In genomic region chr10:126060232-126060935, GRCh38 we compare ENCODE assay signal across 15 cellular contexts.
A peak's percentile ranks its signal among the peaks of the same experiment; 100 is the strongest.
DNase-seq lines count a peak whose midpoint lies in the region; ATAC-seq and TF ChIP-seq lines count a peak whose summit lies in the region.
"Had no signal": no experiment of that assay in that cellular context is flagged by ENCODE, and none has a peak within 500 bp of the region (broad histone marks: within the 10 kb centered on the region; RNA-seq: fewer than 3 reads in every experiment).

No MANE protein-coding gene starts in this region.

- H3K36me3 ChIP-seq in Panc1 (ENCODE audit: control insufficient read depth, insufficient read depth, low read length), result no peaks in the 10 kb centered on the region
- peaks cover 2% of the 10 kb centered on the region for H3K36me3 ChIP-seq in fibroblast of lung (ENCODE audit: control insufficient read depth, insufficient read depth, low read length)
- no peaks in the 10 kb centered on the region for H3K36me3 ChIP-seq in neural progenitor cell
- H3K36me3 ChIP-seq: sigmoid colon had no signal

- H3K4me2 ChIP-seq in fibroblast of lung (ENCODE audit: extremely low read depth, insufficient read depth, low read length), result peak overlapping the region; percentile 48
- no peak overlapping the region for H3K4me2 ChIP-seq in neural progenitor cell

- BruUV-seq in Panc1 (replicated peaks; lab: Mats Ljungman, UMichigan), result no TSS peak

- TF ChIP-seq CTCF in AG04449 (IDR thresholded peaks at IDR 0.05; ENCODE audit: insufficient read depth, low read length, missing control alignments) (no peak), Panc1 (IDR thresholded peaks at IDR 0.05) (no peak), fibroblast of lung (conservative IDR thresholded peaks at IDR 0.05 in 1 of 2, IDR thresholded peaks at IDR 0.05 in 1 of 2; ENCODE audit: low read depth in 1 of 2, low read length in 2 of 2) (no peak), neural progenitor cell (IDR thresholded peaks at IDR 0.05) (no peak)

- peaks cover 10% of the 10 kb centered on the region for H3K27me3 Mint-ChIP-seq in neural progenitor cell (ENCODE audit: insufficient read depth, low read depth)
- peaks cover 2% of the 10 kb centered on the region for H3K27me3 Mint-ChIP-seq in T-helper 2 cell treated with Interferon-gamma antibody and Interleukin-4, amounts not matched to agents 5 μg/mL and 100 μg/mL, for 36 hours (ENCODE audit: low read depth)
- H3K27me3 Mint-ChIP-seq in activated T-cell treated with anti-CD3 and anti-CD28 coated beads, Interleukin-2, amount 50 U/mL, for 4 hours (ENCODE audit: low read depth), result no peaks in the 10 kb centered on the region
- H3K27me3 Mint-ChIP-seq: activated CD4-positive, alpha-beta memory T cell treated with anti-CD3 and anti-CD28 coated beads for 36 hours; stimulated activated memory B cell treated with anti-CD40 and anti-IgM and Interleukin-4, amounts not matched to agents 10 μg/mL and 1 μg/mL and 100 μg/mL, for 72 hours had no signal

- CTCF ChIA-PET in AG04449 (lab: Yijun Ruan, JAX), result interaction anchor here (1.6 kb wide), 1 partner anchor 77 kb away, joined by 4 read pairs; no protein-coding TSS in a partner anchor
- CTCF ChIA-PET in Panc1 (lab: Charles Lee), result no interaction called here

- H3K9me3 Mint-ChIP-seq in neural progenitor cell, result peaks cover 6% of the 10 kb centered on the region
- no peaks in the 10 kb centered on the region for H3K9me3 Mint-ChIP-seq in T-helper 2 cell treated with Interferon-gamma antibody and Interleukin-4, amounts not matched to agents 5 μg/mL and 100 μg/mL, for 36 hours
- no peaks in the 10 kb centered on the region for H3K9me3 Mint-ChIP-seq in activated T-cell treated with anti-CD3 and anti-CD28 coated beads, Interleukin-2, amount 50 U/mL, for 4 hours
- H3K9me3 Mint-ChIP-seq: activated CD4-positive, alpha-beta memory T cell treated with anti-CD3 and anti-CD28 coated beads for 36 hours; stimulated activated memory B cell treated with anti-CD40 and anti-IgM and Interleukin-4, amounts not matched to agents 10 μg/mL and 1 μg/mL and 100 μg/mL, for 72 hours had no signal

- H3K27ac ChIP-seq in Panc1 (ENCODE audit: low read length), result peak overlapping the region; percentile 14
- H3K27ac ChIP-seq in fibroblast of lung (ENCODE audit: insufficient read depth, low read length), result no peak overlapping the region
- no peak overlapping the region for H3K27ac ChIP-seq in neural progenitor cell
- H3K27ac ChIP-seq: C4-2B, sigmoid colon had no signal

- no peak overlapping the region for H3K9ac ChIP-seq in fibroblast of lung (ENCODE audit: insufficient read depth, low read length)
- no peak overlapping the region for H3K9ac ChIP-seq in neural progenitor cell

- no peaks in the 10 kb centered on the region for H4K20me1 ChIP-seq in fibroblast of lung (ENCODE audit: control insufficient read depth, extremely low read depth, insufficient read depth, low read length)
- H4K20me1 ChIP-seq in neural progenitor cell (ENCODE audit: low read depth), result no peaks in the 10 kb centered on the region

- POLR2A ChIA-PET in AG04449 (lab: Yijun Ruan, JAX), result interaction anchor here (0.6 to 1.2 kb wide), 6 partner anchors 11 to 443 kb away, joined by 3 read pairs; no protein-coding TSS in a partner anchor
- POLR2A ChIA-PET in Panc1 (lab: Charles Lee), result no interaction called here

- H3K9me3 ChIP-seq in Panc1 (ENCODE audit: control insufficient read depth, insufficient read depth, low read depth, low read length) (no peaks in the 10 kb centered on the region), fibroblast of lung (ENCODE audit: control insufficient read depth, insufficient read depth, low read depth, low read length) (no peaks in the 10 kb centered on the region), neural progenitor cell (ENCODE audit: low read depth) (no peaks in the 10 kb centered on the region)
- H3K9me3 ChIP-seq: sigmoid colon had no signal

- intact Hi-C loops in Panc1 (cut with micrococcal nuclease; ENCODE audit: unreplicated experiment), result no loop called here

- H3K27me3 ChIP-seq in Panc1 (ENCODE audit: control insufficient read depth, insufficient read depth, low read length) (no peaks in the 10 kb centered on the region), fibroblast of lung (ENCODE audit: control insufficient read depth, insufficient read depth, low read length) (no peaks in the 10 kb centered on the region), neural progenitor cell (no peaks in the 10 kb centered on the region)

- in situ Hi-C loops in Panc1 (cut with HindIII; ENCODE audit: low pct_unique_long_range_greater_than_20kb, low sequenced_read_pairs), result no loop called here

- H3K4me3 Mint-ChIP-seq in neural progenitor cell, result no peak overlapping the region
- no peak overlapping the region for H3K4me3 Mint-ChIP-seq in T-helper 2 cell treated with Interferon-gamma antibody and Interleukin-4, amounts not matched to agents 5 μg/mL and 100 μg/mL, for 36 hours
- no peak overlapping the region for H3K4me3 Mint-ChIP-seq in activated T-cell treated with anti-CD3 and anti-CD28 coated beads, Interleukin-2, amount 50 U/mL, for 4 hours
- H3K4me3 Mint-ChIP-seq: activated CD4-positive, alpha-beta memory T cell treated with anti-CD3 and anti-CD28 coated beads for 36 hours; stimulated activated memory B cell treated with anti-CD40 and anti-IgM and Interleukin-4, amounts not matched to agents 10 μg/mL and 1 μg/mL and 100 μg/mL, for 72 hours had no signal

- H3F3A ChIP-seq in neural progenitor cell (ENCODE audit: low read depth), result no peaks in the 10 kb centered on the region

- H2AFZ ChIP-seq in fibroblast of lung (ENCODE audit: low read length), result no peak overlapping the region
- H2AFZ ChIP-seq in neural progenitor cell (replicated peaks), result no peak overlapping the region

- H3K4me1 ChIP-seq in Panc1 (ENCODE audit: control insufficient read depth, insufficient read depth, low read length) (peaks cover 35% of the 10 kb centered on the region), fibroblast of lung (ENCODE audit: control insufficient read depth, extremely low read depth, insufficient read depth, low read length) (peaks cover 33% of the 10 kb centered on the region), neural progenitor cell (peaks cover 19% of the 10 kb centered on the region)

- H3K4me3 ChIP-seq in AG04449 (ENCODE audit: low read depth, low read length), result no peak overlapping the region
- H3K4me3 ChIP-seq in Panc1 (ENCODE audit: low read depth in 2 of 2, low read length in 2 of 2), result no peak overlapping the region
- H3K4me3 ChIP-seq in fibroblast of lung (replicated peaks in 1 of 4; ENCODE audit: control extremely low read depth in 1 of 4, insufficient read depth in 1 of 4, low read depth in 3 of 4, low read length in 4 of 4), result no peak overlapping the region
- no peak overlapping the region for H3K4me3 ChIP-seq in neural progenitor cell
- H3K4me3 ChIP-seq: sigmoid colon had no signal

- peak; percentile 66 for ATAC-seq in Panc1
- ATAC-seq in activated T-cell treated with anti-CD3 and anti-CD28 coated beads, Interleukin-2, amount 50 U/mL, for 4 hours, result no peak
- ATAC-seq: stimulated activated memory B cell treated with anti-CD40 and anti-IgM and Interleukin-4, amounts not matched to agents 10 μg/mL and 1 μg/mL and 100 μg/mL, for 72 hours had no signal

- H3K4me1 Mint-ChIP-seq in neural progenitor cell, result peaks cover 46% of the 10 kb centered on the region
- no peaks in the 10 kb centered on the region for H3K4me1 Mint-ChIP-seq in T-helper 2 cell treated with Interferon-gamma antibody and Interleukin-4, amounts not matched to agents 5 μg/mL and 100 μg/mL, for 36 hours (ENCODE audit: low read depth)
- no peaks in the 10 kb centered on the region for H3K4me1 Mint-ChIP-seq in activated T-cell treated with anti-CD3 and anti-CD28 coated beads, Interleukin-2, amount 50 U/mL, for 4 hours (ENCODE audit: low read depth)
- H3K4me1 Mint-ChIP-seq: stimulated activated memory B cell treated with anti-CD40 and anti-IgM and Interleukin-4, amounts not matched to agents 10 μg/mL and 1 μg/mL and 100 μg/mL, for 72 hours had no signal

- no peaks in the 10 kb centered on the region for H3K36me3 Mint-ChIP-seq in neural progenitor cell
- no peaks in the 10 kb centered on the region for H3K36me3 Mint-ChIP-seq in T-helper 2 cell treated with Interferon-gamma antibody and Interleukin-4, amounts not matched to agents 5 μg/mL and 100 μg/mL, for 36 hours (ENCODE audit: low read depth)
- no peaks in the 10 kb centered on the region for H3K36me3 Mint-ChIP-seq in activated T-cell treated with anti-CD3 and anti-CD28 coated beads, Interleukin-2, amount 50 U/mL, for 4 hours (ENCODE audit: insufficient read depth)
- H3K36me3 Mint-ChIP-seq: activated CD4-positive, alpha-beta memory T cell treated with anti-CD3 and anti-CD28 coated beads for 36 hours; stimulated activated memory B cell treated with anti-CD40 and anti-IgM and Interleukin-4, amounts not matched to agents 10 μg/mL and 1 μg/mL and 100 μg/mL, for 72 hours had no signal

- DNase-seq in AG04449 (ENCODE audit: low read depth, low spot score), result peak; percentile 67
- DNase-seq in Panc1 (ENCODE audit: low read depth, low spot score), result peak; percentile 65
- peak in 1 of 2 donors; percentile 86 for DNase-seq in fibroblast of lung (ENCODE audit: low read depth in 2 of 2)
- no peak for DNase-seq in neural progenitor cell (ENCODE audit: low spot score)
- no peak for DNase-seq in T-helper 2 cell treated with Interferon-gamma antibody and Interleukin-4, amounts not matched to agents 5 μg/mL and 100 μg/mL, for 36 hours (ENCODE audit: low spot score)
- no peak for DNase-seq in dedifferentiated amniotic fluid mesenchymal stem cell (ENCODE audit: extremely low spot score)
- no peak for DNase-seq in activated T-cell treated with anti-CD3 and anti-CD28 coated beads, Interleukin-2, amount 50 U/mL, for 4 hours
- DNase-seq in NK-92 (lab: John Stamatoyannopoulos, UW; ENCODE audit: unreplicated experiment), result no peak
- DNase-seq: activated CD4-positive, alpha-beta memory T cell treated with anti-CD3 and anti-CD28 coated beads for 36 hours; amygdala; NCI-H1694 treated with DMSO at 0.1 percent for 48 hours; SHP77; sigmoid colon had no signal

- H3K27ac Mint-ChIP-seq in neural progenitor cell, result peak overlapping the region; percentile 33
- no peak overlapping the region for H3K27ac Mint-ChIP-seq in T-helper 2 cell treated with Interferon-gamma antibody and Interleukin-4, amounts not matched to agents 5 μg/mL and 100 μg/mL, for 36 hours
- H3K27ac Mint-ChIP-seq: activated CD4-positive, alpha-beta memory T cell treated with anti-CD3 and anti-CD28 coated beads for 36 hours; stimulated activated memory B cell treated with anti-CD40 and anti-IgM and Interleukin-4, amounts not matched to agents 10 μg/mL and 1 μg/mL and 100 μg/mL, for 72 hours had no signal

- no peaks in the 10 kb centered on the region for H3K79me2 ChIP-seq in fibroblast of lung (ENCODE audit: control insufficient read depth, insufficient read depth, low read length)
- no peaks in the 10 kb centered on the region for H3K79me2 ChIP-seq in neural progenitor cell (ENCODE audit: low read depth)

Comparison
In these comparisons a context has a peak if more than half of its experiments do, and no peak if none do; other contexts are left out.
1. DNase-seq: peak in AG04449 (single experiment) and Panc1 (single experiment); none in neural progenitor cell (single experiment), T-helper 2 cell treated with Interferon-gamma antibody and Interleukin-4, amounts not matched to agents 5 μg/mL and 100 μg/mL, for 36 hours (single experiment), dedifferentiated amniotic fluid mesenchymal stem cell (single experiment), activated T-cell treated with anti-CD3 and anti-CD28 coated beads, Interleukin-2, amount 50 U/mL, for 4 hours (single experiment) and NK-92 (single experiment).